17 cellular contexts compared by ENCODE assay signal in the genomic region with DNA sequence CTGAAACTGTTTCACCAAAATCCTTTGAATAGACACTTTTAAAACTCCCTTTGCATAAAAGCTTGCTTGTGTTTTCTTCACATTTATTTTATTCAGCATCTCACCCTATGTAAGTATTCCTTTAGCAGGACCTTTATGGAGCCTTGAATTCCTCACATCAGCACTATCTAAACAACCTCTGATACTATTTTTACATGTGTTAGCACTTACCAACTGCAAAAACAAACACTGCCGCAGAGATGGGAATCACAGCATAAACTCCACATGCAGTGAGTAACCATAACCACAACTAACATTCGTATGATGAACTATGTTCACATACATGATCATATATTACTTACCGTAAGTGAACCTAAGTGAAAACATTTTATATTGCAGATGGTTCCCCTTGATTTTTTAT. TPM values are rescaled to one million over a fixed set of nuclear protein-coding genes. Genes with fewer than 3 reads are reported as not detected.
DNase-seq lines count a peak whose midpoint lies in the region; ATAC-seq, FAIRE-seq and TF ChIP-seq lines count a peak whose summit lies in the region.
"Had no signal": no experiment of that assay in that cellular context is flagged by ENCODE, and none has a peak within 500 bp of the region (broad histone marks: within the 10 kb centered on the region; RNA-seq: fewer than 3 reads in every experiment).

No MANE protein-coding gene starts in this region.

- no peaks in the 10 kb centered on the region for H3K23me2 ChIP-seq in H1 (ENCODE audit: low read depth, low read length)

- H3K27me3 Mint-ChIP-seq in activated CD4-positive, alpha-beta T cell treated with anti-CD3 and anti-CD28 coated beads for 36 hours: peaks cover 2% of the 10 kb centered on the region
- H3K27me3 Mint-ChIP-seq: CD4-positive, alpha-beta T cell had no signal

- no peak overlapping the region for H3K4me2 ChIP-seq in H1 (ENCODE audit: insufficient read depth in 1 of 2, low read depth in 2 of 2, low read length in 2 of 2)

- no peak overlapping the region for H2BK120ac ChIP-seq in H1 (replicated peaks; ENCODE audit: low read depth, low read length)

- CTCF ChIA-PET in H1 (lab: Charles Lee; ENCODE audit: partially characterized antibody): no interaction called here
- CTCF ChIA-PET in activated CD4-positive, alpha-beta T cell treated with anti-CD3 and anti-CD28 coated beads for 36 hours (lab: Charles Lee): no interaction called here

- no peak for TF ChIP-seq CTCF in D721Med (IDR thresholded peaks at IDR 0.05; ENCODE audit: insufficient read depth, missing control alignments)
- TF ChIP-seq CTCF in H1 (IDR thresholded peaks at IDR 0.05; ENCODE audit: control extremely low read depth in 1 of 3, insufficient read depth in 1 of 3, low read depth in 1 of 3, low read length in 3 of 3): no peak

- no peaks in the 10 kb centered on the region for H3K4me1 ChIP-seq in adipocyte (ENCODE audit: control insufficient read depth, insufficient read depth, low read length)
- H3K4me1 ChIP-seq in H1 (replicated peaks in 1 of 4; ENCODE audit: control insufficient read depth in 3 of 4, insufficient read depth in 4 of 4, low read length in 3 of 4): peaks cover 0 to 1% (median 0%) of the 10 kb centered on the region in 4 experiments; a peak in 1 of 7 replicates
- H3K4me1 ChIP-seq: BE2C, Caco-2 had no signal

- peaks cover 2% of the 10 kb centered on the region for H3K4me1 Mint-ChIP-seq in activated CD4-positive, alpha-beta T cell treated with anti-CD3 and anti-CD28 coated beads for 36 hours

- no peak overlapping the region for H2BK12ac ChIP-seq in H1 (ENCODE audit: low read depth, low read length)

- H3K36me3 Mint-ChIP-seq in activated CD4-positive, alpha-beta T cell treated with anti-CD3 and anti-CD28 coated beads for 36 hours (ENCODE audit: low read depth): no peaks in the 10 kb centered on the region

- H3K79me1 ChIP-seq in H1 (ENCODE audit: low read depth, low read length): no peaks in the 10 kb centered on the region

- no peaks in the 10 kb centered on the region for H3K9me3 Mint-ChIP-seq in activated CD4-positive, alpha-beta T cell treated with anti-CD3 and anti-CD28 coated beads for 36 hours (ENCODE audit: low read depth)
- H3K9me3 Mint-ChIP-seq: CD4-positive, alpha-beta T cell had no signal

- peak overlapping the region; percentile 99 for H3K23ac ChIP-seq in H1 (ENCODE audit: insufficient read length)

- WGBS in H1 (ENCODE audit: extremely low coverage in 1 of 2, insufficient coverage in 1 of 2, insufficient read length in 1 of 2, insufficient replicate concordance in 2 of 2, low coverage in 1 of 2, low lambda C conversion rate in 2 of 2, missing lambda C conversion rate in 1 of 2), 2 experiments: 87% methylated on average over 3 of the region's 3 CpGs; no CpG with 5 or more reads in 1 of the 2 experiments

- no peak overlapping the region for H3K56ac ChIP-seq in H1 (replicated peaks; ENCODE audit: insufficient read length, low read depth, low read length)

- H3K27ac ChIP-seq in H1 (ENCODE audit: low read depth, low read length): no peak overlapping the region
- H3K27ac ChIP-seq: C4-2B, HL-60 had no signal

- H3K9me3 ChIP-seq in adipocyte (ENCODE audit: control insufficient read depth, low read length) (no peaks in the 10 kb centered on the region), H1 (ENCODE audit: insufficient read depth in 2 of 2, low read depth in 1 of 2, low read length in 1 of 2) (no peaks in the 10 kb centered on the region)
- H3K9me3 ChIP-seq: BE2C, Caco-2, HAP-1 had no signal

- H3K27me3 ChIP-seq in adipocyte (replicated peaks; ENCODE audit: control insufficient read depth, insufficient read depth, low read length) (peaks cover 22% of the 10 kb centered on the region), H1 (replicated peaks in 1 of 4; ENCODE audit: control insufficient read depth in 3 of 4, extremely low read depth in 1 of 4, insufficient read depth in 3 of 4, low read length in 3 of 4) (no peaks in the 10 kb centered on the region)

- TF ChIP-seq RAD21 in H1 (IDR thresholded peaks at IDR 0.05 in 1 of 2, conservative IDR thresholded peaks at IDR 0.05 in 1 of 2; ENCODE audit: low read depth in 2 of 2, low read length in 2 of 2): no peak

- no peak overlapping the region for H3K18ac ChIP-seq in H1 (ENCODE audit: extremely low read depth, low read length)

- H4K20me1 ChIP-seq in H1 (replicated peaks in 1 of 2; ENCODE audit: control insufficient read depth in 1 of 2, insufficient read depth in 2 of 2, low read length in 2 of 2): no peaks in the 10 kb centered on the region

- no peak overlapping the region for H3K4ac ChIP-seq in H1 (replicated peaks; ENCODE audit: insufficient read length, low read depth, low read length)

- H2BK5ac ChIP-seq in H1 (ENCODE audit: low read depth, low read length): no peak overlapping the region

- H3K27ac Mint-ChIP-seq in activated CD4-positive, alpha-beta T cell treated with anti-CD3 and anti-CD28 coated beads for 36 hours: no peak overlapping the region
- H3K27ac Mint-ChIP-seq: CD4-positive, alpha-beta T cell had no signal

- no peaks in the 10 kb centered on the region for H3K36me3 ChIP-seq in adipocyte (ENCODE audit: control insufficient read depth, insufficient read depth, low read length, severe bottlenecking)
- H3K36me3 ChIP-seq in H1 (ENCODE audit: control insufficient read depth in 2 of 4, insufficient read depth in 4 of 4, low read length in 3 of 4): no peaks in the 10 kb centered on the region
- H3K36me3 ChIP-seq: BE2C, HAP-1 had no signal

- H3K4me3 Mint-ChIP-seq in activated CD4-positive, alpha-beta T cell treated with anti-CD3 and anti-CD28 coated beads for 36 hours: no peak overlapping the region
- H3K4me3 Mint-ChIP-seq: CD4-positive, alpha-beta T cell had no signal

- FAIRE-seq in D721Med (lab: Jason Lieb, UNC): peak; percentile 96
- FAIRE-seq in H1 (lab: Jason Lieb, UNC): no peak
- FAIRE-seq: K562 had no signal

- H2AFZ ChIP-seq in H1 (ENCODE audit: low read length): no peak overlapping the region

- H3K4me3 ChIP-seq in adipocyte (ENCODE audit: low read length) (no peak overlapping the region), H1 (ENCODE audit: extremely low read depth in 1 of 4, insufficient read depth in 2 of 4, low read depth in 3 of 4, low read length in 4 of 4) (no peak overlapping the region)
- H3K4me3 ChIP-seq: HAP-1, K562 had no signal

- H2AK5ac ChIP-seq in H1 (ENCODE audit: low read depth, low read length): no peak overlapping the region

- no peak overlapping the region for H2BK15ac ChIP-seq in H1 (ENCODE audit: low read length)

- H3K14ac ChIP-seq in H1 (ENCODE audit: insufficient read length): no peak overlapping the region

- POLR2A ChIA-PET in H1 (lab: Charles Lee; ENCODE audit: partially characterized antibody): interaction anchor here (0.7 kb wide), 1 partner anchor 538 kb away, joined by 3 read pairs; no protein-coding TSS in a partner anchor
- POLR2A ChIA-PET in activated CD4-positive, alpha-beta T cell treated with anti-CD3 and anti-CD28 coated beads for 36 hours (lab: Charles Lee): no interaction called here

- H3K79me2 ChIP-seq in H1 (ENCODE audit: control insufficient read depth in 1 of 2, insufficient read depth in 2 of 2, low read length in 2 of 2): no peaks in the 10 kb centered on the region

- H4K8ac ChIP-seq in H1 (ENCODE audit: extremely low read depth, insufficient read depth, low read length): no peak overlapping the region

- no peak for TF ChIP-seq EP300 in H1 (IDR thresholded peaks at IDR 0.05; ENCODE audit: borderline replicate concordance in 1 of 2, low read depth in 2 of 2, low read length in 2 of 2)

- no peak for ATAC-seq in activated CD4-positive, alpha-beta T cell treated with anti-CD3 and anti-CD28 coated beads for 36 hours
- ATAC-seq: K562 had no signal

- TF ChIP-seq POLR2A in H1 (IDR thresholded peaks at IDR 0.05; ENCODE audit: control extremely low read depth in 1 of 2, low read depth in 2 of 2, low read length in 2 of 2): no peak

- no peak overlapping the region for H4K5ac ChIP-seq in H1 (ENCODE audit: insufficient read length, low read depth, low read length)

- no peak for DNase-seq in D721Med (ENCODE audit: insufficient read length, low spot score)
- peak; percentile 27 for DNase-seq in adipocyte (ENCODE audit: low read depth)
- DNase-seq in H1 (ENCODE audit: low read depth in 1 of 2, low spot score in 2 of 2): no peak
- DNase-seq in smooth muscle cell of the brain vasculature (ENCODE audit: low read depth, low spot score): peak; percentile 44
- no peak for DNase-seq in foreskin melanocyte
- DNase-seq in activated CD4-positive, alpha-beta T cell treated with anti-CD3 and anti-CD28 coated beads for 36 hours: no peak
- no peak for DNase-seq in NCI-H82 treated with DMSO at 0.1 percent for 48 hours (lab: John Stamatoyannopoulos, UW; ENCODE audit: unreplicated experiment)
- DNase-seq: BE2C; Caco-2; CD4-positive, alpha-beta T cell; DMS153; DMS79; GF-D8 had no signal

- H2BK20ac ChIP-seq in H1 (ENCODE audit: low read length): no peak overlapping the region

- H3K9ac ChIP-seq in adipocyte (ENCODE audit: low read length) (no peak overlapping the region), H1 (replicated peaks in 1 of 4; ENCODE audit: extremely low read depth in 1 of 4, low read depth in 3 of 4, low read length in 3 of 4) (no peak overlapping the region)

- intact Hi-C loops in activated CD4-positive, alpha-beta T cell treated with anti-CD3 and anti-CD28 coated beads for 36 hours (cut with DNase I, micrococcal nuclease): no loop called here

- H4K91ac ChIP-seq in H1 (replicated peaks; ENCODE audit: insufficient read length, low read length): no peak overlapping the region

RNA-seq across cellular contexts. Expression of gene FBXO15, which starts 15.4 kb away (rescaled TPM):
- total RNA-seq in H1 (2021; fragmentation: NEBNext Ultra II Directional; extraction: Animal tissue kit (Norgen Biotek cat#: 25700)): 0.46 and 0.84 TPM in 2 replicates
- 0.75 and 0.85 TPM in 2 replicates for polyA plus RNA-seq in H1 (2011; rRNA removed)
- polyA plus RNA-seq in H1 (2011; cell fraction: cytosol; rRNA removed): 0.96 TPM
- 1.2 TPM for polyA plus RNA-seq in H1 (2011; cell fraction: nucleus; rRNA removed)
- polyA plus RNA-seq in H1 (2012, experiment 1 of 2): 0.35 to 1.4 TPM (median 0.95 TPM) in 4 replicates
- polyA plus RNA-seq in H1 (2012, experiment 2 of 2): 0.56 TPM
- 0.81 TPM for polyA plus RNA-seq in H1 (2013, experiment 1 of 2)
- 0.98 TPM for polyA plus RNA-seq in H1 (2013, experiment 2 of 2)
- 0.73 and 2.5 TPM in 2 replicates for polyA minus RNA-seq in H1 (2011; rRNA and poly(A)+ RNA removed)
- polyA minus RNA-seq in H1 (2011; cell fraction: cytosol; rRNA and poly(A)+ RNA removed): not detected
- 1.2 TPM for polyA minus RNA-seq in H1 (2011; cell fraction: nucleus; rRNA and poly(A)+ RNA removed)
- total RNA-seq in activated CD4-positive, alpha-beta T cell treated with anti-CD3 and anti-CD28 coated beads for 36 hours: 1 to 10 TPM; 1.4 to 1.6 TPM

RNA-seq across cellular contexts. Expression of gene TIMM21, which starts 16.1 kb away (rescaled TPM):
- 43.8 and 46.3 TPM in 2 replicates for total RNA-seq in H1 (2021; fragmentation: NEBNext Ultra II Directional; extraction: Animal tissue kit (Norgen Biotek cat#: 25700))
- 17.6 and 27.9 TPM in 2 replicates for polyA plus RNA-seq in H1 (2011; rRNA removed)
- polyA plus RNA-seq in H1 (2011; cell fraction: cytosol; rRNA removed): 41.9 TPM
- polyA plus RNA-seq in H1 (2011; cell fraction: nucleus; rRNA removed): 21.7 TPM
- 45.8 to 82.6 TPM (median 47.0 TPM) in 4 replicates for polyA plus RNA-seq in H1 (2012, experiment 1 of 2)
- polyA plus RNA-seq in H1 (2012, experiment 2 of 2): 3.5 TPM
- polyA plus RNA-seq in H1 (2013, experiment 1 of 2): 33.2 TPM
- 34.8 TPM for polyA plus RNA-seq in H1 (2013, experiment 2 of 2)
- polyA minus RNA-seq in H1 (2011; rRNA and poly(A)+ RNA removed): 30.6 and 37.6 TPM in 2 replicates
- 16.1 TPM for polyA minus RNA-seq in H1 (2011; cell fraction: cytosol; rRNA and poly(A)+ RNA removed)
- 14.3 TPM for polyA minus RNA-seq in H1 (2011; cell fraction: nucleus; rRNA and poly(A)+ RNA removed)
- 10 to 100 TPM; 36.9 to 52.8 TPM for total RNA-seq in activated CD4-positive, alpha-beta T cell treated with anti-CD3 and anti-CD28 coated beads for 36 hours

Comparison
In these comparisons a context has a peak if more than half of its experiments do, and no peak if none do; other contexts are left out.
1. DNase-seq: peak in adipocyte (single experiment) and smooth muscle cell of the brain vasculature (single experiment); none in D721Med (single experiment), H1 (0 of 2), foreskin melanocyte (single experiment), activated CD4-positive, alpha-beta T cell treated with anti-CD3 and anti-CD28 coated beads for 36 hours (single experiment) and NCI-H82 treated with DMSO at 0.1 percent for 48 hours (single experiment).